Comparison of ENCODE assay signal across 21 cellular contexts in the genomic region with DNA sequence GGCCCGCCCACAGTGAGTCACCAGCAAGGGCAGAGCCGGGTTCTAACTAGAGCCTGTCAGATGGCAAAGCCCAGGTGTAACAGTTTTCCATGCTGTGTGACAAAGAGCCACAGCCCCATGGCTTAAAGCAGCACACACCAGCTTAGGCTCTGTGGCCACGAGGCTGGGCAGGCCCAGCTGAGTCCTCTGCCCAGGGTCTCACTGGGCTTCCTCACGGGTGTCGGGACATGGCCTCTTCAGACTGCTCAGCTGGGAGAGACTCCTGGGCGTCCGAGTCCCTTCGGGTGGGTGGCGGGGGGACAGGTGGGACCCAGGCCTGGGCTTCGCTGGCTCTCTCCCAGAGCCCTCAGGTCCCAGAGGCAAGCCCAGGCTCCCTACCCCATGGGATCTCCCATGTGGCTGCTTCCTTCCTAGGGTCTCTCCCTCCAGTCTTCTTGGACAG.
A peak's percentile ranks its signal among the peaks of the same experiment; 100 is the strongest.
DNase-seq lines count a peak whose midpoint lies in the region; ATAC-seq, FAIRE-seq and TF ChIP-seq lines count a peak whose summit lies in the region.
"Had no signal": no experiment of that assay in that cellular context is flagged by ENCODE, and none has a peak within 500 bp of the region (broad histone marks: within the 10 kb centered on the region; RNA-seq: fewer than 3 reads in every experiment).

No MANE protein-coding gene starts in this region.

- no peaks in the 10 kb centered on the region for H3K4me1 Mint-ChIP-seq in activated CD8-positive, alpha-beta memory T cell treated with anti-CD3 and anti-CD28 coated beads, Interleukin-2, amount 10 ng/mL, durations not matched to agents 7 days and 5 days
- H3K4me1 Mint-ChIP-seq in mesothelial cell of epicardium = peaks cover 59% of the 10 kb centered on the region
- H3K4me1 Mint-ChIP-seq: central memory CD8-positive, alpha-beta T cell had no signal

- H3K27me3 ChIP-seq in stomach (peaks cover 0 to 8% (median 0%) of the 10 kb centered on the region in 3 donors), ascending aorta (no peaks in the 10 kb centered on the region)

- H3K4me1 ChIP-seq in stomach (peaks cover 18 to 28% (median 24%) of the 10 kb centered on the region in 4 donors), ascending aorta (peaks cover 14 to 22% of the 10 kb centered on the region in 2 donors)

- 87 to 100% (median 90%) methylated on average over 2 to 10 of the region's 10 CpGs for WGBS in stomach, 5 donors

- H3K27me3 Mint-ChIP-seq in activated CD8-positive, alpha-beta memory T cell treated with anti-CD3 and anti-CD28 coated beads, Interleukin-2, amount 10 ng/mL, durations not matched to agents 7 days and 5 days = no peaks in the 10 kb centered on the region
- H3K27me3 Mint-ChIP-seq in mesothelial cell of epicardium (ENCODE audit: low read depth) = no peaks in the 10 kb centered on the region

- TF ChIP-seq POLR2A in stomach (IDR thresholded peaks at IDR 0.05) (no peak), GM12892 (IDR thresholded peaks at IDR 0.05; ENCODE audit: low read depth, low read length) (no peak)

- H3K27ac ChIP-seq in angular gyrus (ENCODE audit: low read depth, low read length) (peak overlapping the region; percentile 94), stomach (peak overlapping the region in 1 of 5 donors; percentile 74), ascending aorta (no peak overlapping the region)
- H3K27ac ChIP-seq: psoas muscle had no signal

- H3K36me3 ChIP-seq in stomach (no peaks in the 10 kb centered on the region), ascending aorta (no peaks in the 10 kb centered on the region)

- TF ChIP-seq EP300 in stomach (IDR thresholded peaks at IDR 0.05) = no peak

- H3K9me3 Mint-ChIP-seq in activated CD8-positive, alpha-beta memory T cell treated with anti-CD3 and anti-CD28 coated beads, Interleukin-2, amount 10 ng/mL, durations not matched to agents 7 days and 5 days (ENCODE audit: low read depth) = no peaks in the 10 kb centered on the region
- no peaks in the 10 kb centered on the region for H3K9me3 Mint-ChIP-seq in mesothelial cell of epicardium
- H3K9me3 Mint-ChIP-seq: CD4-positive, alpha-beta T cell; central memory CD8-positive, alpha-beta T cell had no signal

- no peak for ATAC-seq in activated CD8-positive, alpha-beta memory T cell treated with anti-CD3 and anti-CD28 coated beads, Interleukin-2, amount 10 ng/mL, durations not matched to agents 7 days and 5 days
- ATAC-seq in GM18868 (IDR thresholded peaks at IDR 0.05; ENCODE audit: unreplicated experiment) = no peak
- ATAC-seq: left lobe of liver, PC-3, psoas muscle had no signal

- CTCF ChIA-PET in activated CD8-positive, alpha-beta memory T cell treated with anti-CD3 and anti-CD28 coated beads, Interleukin-2, amount 10 ng/mL, durations not matched to agents 7 days and 5 days (lab: Charles Lee) = no interaction called here

- DNase-seq in activated CD8-positive, alpha-beta memory T cell treated with anti-CD3 and anti-CD28 coated beads, Interleukin-2, amount 50 U/mL, for 48 hours = peak; percentile 40
- DNase-seq in activated CD8-positive, alpha-beta memory T cell treated with anti-CD3 and anti-CD28 coated beads, Interleukin-2, amount 10 ng/mL, durations not matched to agents 7 days and 5 days = no peak
- DNase-seq in mesothelial cell of epicardium (ENCODE audit: low spot score in 2 of 2, unreplicated experiment in 2 of 2) = no peak
- peak; percentile 16 for DNase-seq in stomach
- DNase-seq in ascending aorta (ENCODE audit: low spot score in 2 of 2) = no peak
- DNase-seq in GM12892 (ENCODE audit: insufficient read length) = no peak
- DNase-seq: activated CD4-positive, alpha-beta T cell treated with anti-CD3 and anti-CD28 coated beads for 48 hours; KG1; NCI-H2081; NCI-H748 treated with DMSO at 0.1 percent for 48 hours; PC-3; stimulated activated naive CD4-positive, alpha-beta T cell; T1000 had no signal

- H3K4me3 ChIP-seq in stomach = no peak overlapping the region
- H3K4me3 ChIP-seq in ascending aorta = no peak overlapping the region
- H3K4me3 ChIP-seq: psoas muscle had no signal

- no peaks in the 10 kb centered on the region for H3K9me3 ChIP-seq in stomach
- no peaks in the 10 kb centered on the region for H3K9me3 ChIP-seq in ascending aorta
- H3K9me3 ChIP-seq: psoas muscle had no signal

- H3K27ac Mint-ChIP-seq in activated CD8-positive, alpha-beta memory T cell treated with anti-CD3 and anti-CD28 coated beads, Interleukin-2, amount 10 ng/mL, durations not matched to agents 7 days and 5 days = no peak overlapping the region
- H3K27ac Mint-ChIP-seq in mesothelial cell of epicardium = peak overlapping the region; percentile 89
- H3K27ac Mint-ChIP-seq: CD4-positive, alpha-beta T cell had no signal

- intact Hi-C loops in stomach (cut with DNase I; ENCODE audit: low total_unique reads) = no loop called here
- intact Hi-C loops in ascending aorta (cut with DNase I) = no loop called here

- FAIRE-seq in GM12892 (lab: Jason Lieb, UNC) = no peak
- FAIRE-seq: GM18507, H54 had no signal

- H3K36me3 Mint-ChIP-seq in activated CD8-positive, alpha-beta memory T cell treated with anti-CD3 and anti-CD28 coated beads, Interleukin-2, amount 10 ng/mL, durations not matched to agents 7 days and 5 days = no peaks in the 10 kb centered on the region
- no peaks in the 10 kb centered on the region for H3K36me3 Mint-ChIP-seq in mesothelial cell of epicardium

- no peak overlapping the region for H3K4me3 Mint-ChIP-seq in activated CD8-positive, alpha-beta memory T cell treated with anti-CD3 and anti-CD28 coated beads, Interleukin-2, amount 10 ng/mL, durations not matched to agents 7 days and 5 days
- peak overlapping the region; percentile 40 for H3K4me3 Mint-ChIP-seq in mesothelial cell of epicardium
- H3K4me3 Mint-ChIP-seq: CD4-positive, alpha-beta T cell; central memory CD8-positive, alpha-beta T cell had no signal

- TF ChIP-seq CTCF in mesothelial cell of epicardium (IDR thresholded peaks at IDR 0.05; ENCODE audit: unreplicated experiment) (no peak), stomach (IDR thresholded peaks at IDR 0.05) (no peak), ascending aorta (IDR thresholded peaks at IDR 0.05) (no peak)

Comparison
In these comparisons a context has a peak if more than half of its experiments do, and no peak if none do; other contexts are left out.
1. DNase-seq: peak in activated CD8-positive, alpha-beta memory T cell treated with anti-CD3 and anti-CD28 coated beads, Interleukin-2, amount 50 U/mL, for 48 hours (single experiment) and stomach (single experiment); none in activated CD8-positive, alpha-beta memory T cell treated with anti-CD3 and anti-CD28 coated beads, Interleukin-2, amount 10 ng/mL, durations not matched to agents 7 days and 5 days (single experiment), mesothelial cell of epicardium (0 of 2), ascending aorta (0 of 2) and GM12892 (single experiment).